Comparison of ENCODE assay signal across 30 cellular contexts in the genomic region with DNA sequence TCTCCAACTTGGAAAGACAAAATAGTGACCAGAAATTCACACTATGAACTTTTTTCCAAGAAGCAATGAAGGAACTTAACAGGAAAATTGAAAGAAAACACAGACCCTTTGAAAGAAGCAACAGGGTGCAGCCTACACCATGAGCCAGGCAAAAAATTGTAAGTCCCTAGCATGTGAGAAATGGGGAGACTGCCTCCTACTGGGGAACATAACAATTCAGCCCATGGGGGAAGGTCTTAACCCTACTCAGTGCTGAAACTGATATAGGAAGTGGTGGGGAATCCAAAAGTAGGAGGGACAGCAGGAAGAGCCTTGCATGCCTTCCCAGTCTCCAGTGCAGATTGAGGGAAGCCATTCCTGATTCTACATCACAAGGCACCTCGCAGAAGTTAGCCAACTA.
"Had no signal": no experiment of that assay in that cellular context is flagged by ENCODE, and none has a peak within 500 bp of the region (broad histone marks: within the 10 kb centered on the region; RNA-seq: fewer than 3 reads in every experiment).

No MANE protein-coding gene starts in this region.

- H3K27ac ChIP-seq: ovary, skin epidermis, suprapubic skin, tibial artery, VCaP had no signal

- H3K4me1 ChIP-seq: suprapubic skin, tibial artery had no signal

- H3K9me3 ChIP-seq: ovary, suprapubic skin, tibial artery had no signal

- H3K27me3 ChIP-seq: ovary, suprapubic skin, tibial artery had no signal

- H3K4me3 Mint-ChIP-seq: activated naive CD8-positive, alpha-beta T cell; central memory CD8-positive, alpha-beta T cell; naive thymus-derived CD4-positive, alpha-beta T cell; stimulated activated naive B cell treated with anti-CD40 and anti-IgM and Interleukin-4, amounts not matched to agents 10 μg/mL and 1 μg/mL and 100 μg/mL, for 72 hours had no signal

- H3K4me1 Mint-ChIP-seq: central memory CD8-positive, alpha-beta T cell; naive thymus-derived CD4-positive, alpha-beta T cell; stimulated activated naive B cell treated with anti-CD40 and anti-IgM and Interleukin-4, amounts not matched to agents 10 μg/mL and 1 μg/mL and 100 μg/mL, for 72 hours had no signal

- ATAC-seq: activated CD4-positive, CD25-positive, alpha-beta regulatory T cell treated with anti-CD3 and anti-CD28 coated beads, Interleukin-2, amount 50 U/mL, for 24 hours; left cardiac atrium; left ventricle myocardium superior; naive thymus-derived CD4-positive, alpha-beta T cell; sciatic nerve had no signal

- H3K27me3 Mint-ChIP-seq: progenitor cell of endocrine pancreas; stimulated activated naive B cell treated with anti-CD40 and anti-IgM and Interleukin-4, amounts not matched to agents 10 μg/mL and 1 μg/mL and 100 μg/mL, for 72 hours had no signal

- H3K27ac Mint-ChIP-seq: activated naive CD8-positive, alpha-beta T cell; naive thymus-derived CD4-positive, alpha-beta T cell; progenitor cell of endocrine pancreas; stimulated activated naive B cell treated with anti-CD40 and anti-IgM and Interleukin-4, amounts not matched to agents 10 μg/mL and 1 μg/mL and 100 μg/mL, for 72 hours had no signal

- H3K36me3 Mint-ChIP-seq: activated naive CD8-positive, alpha-beta T cell; naive thymus-derived CD4-positive, alpha-beta T cell; stimulated activated naive B cell treated with anti-CD40 and anti-IgM and Interleukin-4, amounts not matched to agents 10 μg/mL and 1 μg/mL and 100 μg/mL, for 72 hours had no signal

- FAIRE-seq: bronchial epithelial cell, colon, frontal cortex, keratinocyte had no signal

- H3K4me3 ChIP-seq: ovary, skin epidermis, suprapubic skin, tibial artery had no signal

- H3K36me3 ChIP-seq: ovary, suprapubic skin, tibial artery had no signal

- DNase-seq: activated CD4-positive, alpha-beta T cell treated with anti-CD3 and anti-CD28 coated beads for 48 hours; activated CD4-positive, alpha-beta T cell treated with anti-CD3 and anti-CD28 coated beads, Interleukin-2, amount 50 U/mL, for 48 hours; activated CD8-positive, alpha-beta memory T cell treated with anti-CD3 and anti-CD28 coated beads for 24 hours; activated effector memory CD4-positive, alpha-beta T cell treated with Interleukin-2 at 50 U/mL for 16 hours; activated naive CD4-positive, alpha-beta T cell treated with Interleukin-2 at 50 U/mL for 16 hours; anterior cingulate cortex; dermis blood vessel endothelial cell; effector CD8-positive, alpha-beta T cell; glutamatergic neuron; left cardiac atrium; left ventricle myocardium superior; naive thymus-derived CD4-positive, alpha-beta T cell; ovary; stimulated activated CD4-positive, alpha-beta T cell treated with anti-CD3 and anti-CD28 coated beads, Interleukin-1b, Interleukin-23, amount 100 ng/mL, for 48 hours; stimulated activated CD4-positive, alpha-beta T cell treated with anti-CD3 and anti-CD28 coated beads, Interleukin-4, amount 100 ng/mL, for 4 hours; stimulated activated CD8-positive, alpha-beta memory T cell treated with anti-CD3 and anti-CD28 coated beads, Interleukin-4, amount 100 ng/mL, for 48 hours; stimulated activated naive B cell treated with anti-CD40 and anti-IgM and Interleukin-4, amounts not matched to agents 10 μg/mL and 1 μg/mL and 100 μg/mL, for 72 hours; tibial artery had no signal

- H3K9me3 Mint-ChIP-seq: central memory CD8-positive, alpha-beta T cell; stimulated activated naive B cell treated with anti-CD40 and anti-IgM and Interleukin-4, amounts not matched to agents 10 μg/mL and 1 μg/mL and 100 μg/mL, for 72 hours had no signal
